ENCODE assay signal across 1 cellular context in genomic region chr1:24142546-24143431, GRCh38.
TF ChIP-seq lines count a peak whose summit lies in the region.

Gene IL22RA1, minus strand, starts transcription at chr1:24143140. Its CDS starts 58 bp downstream, at chr1:24143082.

TF ChIP-seq in WTC11, 78 proteins besides CTCF, POLR2A, EP300 and RAD21 (continued from another document):
- no peak for TF ChIP-seq PRDM15 (CRISPR knock-in tag; IDR thresholded peaks at IDR 0.05)
- no peak for TF ChIP-seq ELF4 (CRISPR knock-in tag; IDR thresholded peaks at IDR 0.05; ENCODE audit: low read depth)
- TF ChIP-seq ZNF396 (CRISPR knock-in tag; IDR thresholded peaks at IDR 0.05; ENCODE audit: borderline replicate concordance) = no peak
- no peak for TF ChIP-seq MYBL2 (CRISPR knock-in tag; IDR thresholded peaks at IDR 0.05)
- no peak for TF ChIP-seq ATF1 (CRISPR knock-in tag; IDR thresholded peaks at IDR 0.05)
- TF ChIP-seq JUN (CRISPR knock-in tag; IDR thresholded peaks at IDR 0.05) = no peak
